ENCODE assay signal across 9 cellular contexts in the genomic region with DNA sequence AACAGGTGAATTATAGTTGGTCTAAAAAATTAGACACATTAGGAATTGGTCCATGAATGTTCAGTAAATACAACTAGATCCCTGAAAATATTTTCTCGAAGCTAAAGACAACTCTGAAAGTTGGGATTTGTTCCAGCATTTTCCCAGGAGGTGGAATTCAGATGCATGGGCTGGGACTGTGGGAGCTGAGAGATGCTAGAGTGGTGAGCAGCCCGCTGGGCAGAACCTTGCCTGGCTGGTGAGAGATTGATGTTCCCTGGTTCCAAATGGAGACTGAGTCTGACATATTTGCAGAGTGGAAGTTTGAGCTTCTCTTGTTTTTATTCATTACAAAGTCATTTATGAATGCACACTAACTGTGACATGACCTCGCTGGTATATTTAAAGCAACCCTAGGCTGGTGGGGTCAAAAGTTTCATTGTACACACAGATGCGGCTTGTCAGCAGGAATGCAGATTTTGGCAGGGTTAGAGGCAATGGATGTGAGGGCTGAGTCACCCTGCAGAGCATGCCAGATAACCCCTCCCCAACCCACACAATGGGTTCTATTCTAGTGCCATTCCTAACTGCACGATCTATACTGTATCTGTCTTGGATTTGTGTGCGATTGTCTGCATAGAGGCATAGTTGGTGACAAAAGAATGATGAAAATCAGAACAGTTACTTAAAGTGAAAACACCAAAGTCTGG. TPM values are rescaled to one million over a fixed set of nuclear protein-coding genes. Genes with fewer than 3 reads are reported as not detected.
DNase-seq lines count a peak whose midpoint lies in the region; ATAC-seq and TF ChIP-seq lines count a peak whose summit lies in the region.
"Had no signal": no experiment of that assay in that cellular context is flagged by ENCODE, and none has a peak within 500 bp of the region (broad histone marks: within the 10 kb centered on the region; RNA-seq: fewer than 3 reads in every experiment).

No MANE protein-coding gene starts in this region.

- in situ Hi-C loops in HAP-1 (cut with MboI; ENCODE audit: low sequenced_read_pairs): no loop called here

- TF ChIP-seq CTCF in foreskin fibroblast (IDR thresholded peaks at IDR 0.05; ENCODE audit: low read depth, low read length) (no peak), testis (IDR thresholded peaks at IDR 0.05) (no peak)

- no peak overlapping the region for H3K4ac ChIP-seq in neuronal stem cell (ENCODE audit: low read length)

- TF ChIP-seq POLR2A in testis (IDR thresholded peaks at IDR 0.05): no peak

- H3K36me3 ChIP-seq in HAP-1 (replicated peaks): no peaks in the 10 kb centered on the region
- H3K36me3 ChIP-seq in testis (ENCODE audit: low read depth, missing control alignments): no peaks in the 10 kb centered on the region
- no peaks in the 10 kb centered on the region for H3K36me3 ChIP-seq in neuronal stem cell (replicated peaks in 1 of 2; ENCODE audit: control insufficient read depth in 2 of 2, insufficient read depth in 2 of 2, low read length in 2 of 2)

- DNase-seq in HAP-1 (ENCODE audit: low spot score in 2 of 2): peak; percentile 43 to 60
- peak; percentile 29 for DNase-seq in T1000 (lab: John Stamatoyannopoulos, UW)
- peak; percentile 90 to 93 for DNase-seq in foreskin fibroblast
- DNase-seq in putamen (ENCODE audit: low spot score): peak; percentile 81
- DNase-seq in testis: no peak
- no peak for DNase-seq in neuronal stem cell (ENCODE audit: low spot score)
- no peak for DNase-seq in NCI-H2107 treated with DMSO at 0.1 percent for 48 hours (lab: John Stamatoyannopoulos, UW; ENCODE audit: unreplicated experiment)
- DNase-seq: GF-D8 had no signal

- H3K9ac ChIP-seq in neuronal stem cell (ENCODE audit: low read depth, low read length, poor library complexity): no peak overlapping the region

- no peaks in the 10 kb centered on the region for H3K79me1 ChIP-seq in neuronal stem cell (ENCODE audit: low read depth, low read length)

- no peak overlapping the region for H2AK5ac ChIP-seq in neuronal stem cell (ENCODE audit: low read depth, low read length)

- no peak overlapping the region for H4K91ac ChIP-seq in neuronal stem cell (ENCODE audit: low read depth, low read length, poor library complexity)

- H3K4me1 ChIP-seq in HAP-1 (peaks cover 11% of the 10 kb centered on the region), testis (no peaks in the 10 kb centered on the region), neuronal stem cell (ENCODE audit: control insufficient read depth in 2 of 2, insufficient read depth in 1 of 2, low read depth in 1 of 2, low read length in 2 of 2) (peaks cover 6 to 14% of the 10 kb centered on the region in 2 donors)

- H3K9me3 ChIP-seq in HAP-1: no peaks in the 10 kb centered on the region
- no peaks in the 10 kb centered on the region for H3K9me3 ChIP-seq in testis
- no peaks in the 10 kb centered on the region for H3K9me3 ChIP-seq in neuronal stem cell (replicated peaks in 1 of 2; ENCODE audit: control insufficient read depth in 2 of 2, insufficient read depth in 1 of 2, low read depth in 1 of 2, low read length in 2 of 2)

- H4K8ac ChIP-seq in neuronal stem cell (ENCODE audit: low read depth, low read length): no peak overlapping the region

- H2BK15ac ChIP-seq in neuronal stem cell (ENCODE audit: low read length): no peak overlapping the region

- H3K18ac ChIP-seq in neuronal stem cell (ENCODE audit: low read length): no peak overlapping the region

- 47 to 51% methylated on average over 6 of the region's 6 CpGs for WGBS in testis, 2 donors
- no CpG with 5 or more reads among the region's 6 CpGs for WGBS in neuronal stem cell (ENCODE audit: extremely low coverage in 2 of 2, insufficient read length in 2 of 2, insufficient replicate concordance in 1 of 2), 2 donors

- H3K27ac ChIP-seq in testis (no peak overlapping the region), neuronal stem cell (replicated peaks; ENCODE audit: low read length) (no peak overlapping the region)

- ATAC-seq in GM21737 (IDR thresholded peaks at IDR 0.05; ENCODE audit: unreplicated experiment): no peak

- no peak overlapping the region for H3K23ac ChIP-seq in neuronal stem cell (ENCODE audit: low read depth, low read length, poor library complexity)

- no peak overlapping the region for H2BK5ac ChIP-seq in neuronal stem cell (ENCODE audit: low read length)

- H3K4me3 ChIP-seq in HAP-1 (no peak overlapping the region), foreskin fibroblast (ENCODE audit: low read depth in 1 of 2, low read length in 2 of 2) (no peak overlapping the region), testis (no peak overlapping the region), neuronal stem cell (ENCODE audit: low read length in 2 of 2) (no peak overlapping the region)

- H3K14ac ChIP-seq in neuronal stem cell (ENCODE audit: low read length): no peak overlapping the region

- no peak overlapping the region for H2BK12ac ChIP-seq in neuronal stem cell (ENCODE audit: low read length)

- no peak overlapping the region for H2BK120ac ChIP-seq in neuronal stem cell (ENCODE audit: low read depth, low read length)

- H2AFZ ChIP-seq in neuronal stem cell (ENCODE audit: low read length): no peak overlapping the region

- H3K27me3 ChIP-seq in HAP-1 (ENCODE audit: low read depth) (no peaks in the 10 kb centered on the region), testis (no peaks in the 10 kb centered on the region), neuronal stem cell (ENCODE audit: control insufficient read depth in 3 of 3, insufficient read depth in 3 of 3, low read depth in 1 of 3, low read length in 3 of 3) (no peaks in the 10 kb centered on the region)

- intact Hi-C loops in testis (cut with DNase I; ENCODE audit: low total_unique reads): no loop called here

- no peak overlapping the region for H3K4me2 ChIP-seq in neuronal stem cell (ENCODE audit: insufficient read depth, low read length, poor library complexity, severe bottlenecking)

RNA-seq across cellular contexts. Expression of a gene that starts 23.5 kb away (rescaled TPM):
- total RNA-seq in testis: 1 to 10 TPM; 3.4 to 5.7 TPM
- polyA plus RNA-seq in testis (ENCODE audit: insufficient read depth, low read depth, low replicate concordance): 1.9 TPM
- polyA plus RNA-seq in neuronal stem cell (2013, experiment 1 of 2): 13.8 TPM
- 13.1 TPM for polyA plus RNA-seq in neuronal stem cell (2013, experiment 2 of 2)

Comparison
In these comparisons a context has a peak if more than half of its experiments do, and no peak if none do; other contexts are left out.
1. DNase-seq: peak in HAP-1 (2 of 2), T1000 (single experiment), foreskin fibroblast (2 of 2) and putamen (single experiment); none in testis (single experiment), neuronal stem cell (single experiment) and NCI-H2107 treated with DMSO at 0.1 percent for 48 hours (single experiment).